Comparison of ENCODE assay signal across 8 cellular contexts in genomic region chr12:2054091-2055018, GRCh38. TPM values are rescaled to one million over a fixed set of nuclear protein-coding genes. Genes with fewer than 3 reads are reported as not detected.
A peak's percentile ranks its signal among the peaks of the same experiment; 100 is the strongest.
DNase-seq lines count a peak whose midpoint lies in the region; ATAC-seq and TF ChIP-seq lines count a peak whose summit lies in the region.

No MANE protein-coding gene starts in this region.

- peaks cover 13 to 78% (median 41%) of the 10 kb centered on the region in 9 donors for H3K4me1 ChIP-seq in heart right ventricle
- peaks cover 0 to 8% of the 10 kb centered on the region in 2 donors for H3K4me1 ChIP-seq in mucosa of rectum (ENCODE audit: control insufficient read depth in 2 of 2, insufficient read depth in 2 of 2, low read length in 2 of 2)
- peaks cover 14% of the 10 kb centered on the region for H3K4me1 ChIP-seq in vagina

- no peak for TF ChIP-seq CTCF in heart right ventricle (IDR thresholded peaks at IDR 0.05)
- no peak for TF ChIP-seq CTCF in brain (conservative IDR thresholded peaks at IDR 0.05)
- no peak for TF ChIP-seq CTCF in vagina (IDR thresholded peaks at IDR 0.05)

- H3K9me3 ChIP-seq in heart right ventricle (no peaks in the 10 kb centered on the region), mucosa of rectum (ENCODE audit: control insufficient read depth in 2 of 2, low read length in 2 of 2) (no peaks in the 10 kb centered on the region), vagina (no peaks in the 10 kb centered on the region)

- H3K9ac ChIP-seq in mucosa of rectum (ENCODE audit: low read depth in 1 of 2, low read length in 2 of 2): peak overlapping the region in 1 of 2 donors; percentile 27

- peak overlapping the region; percentile 84 to 92 (median 89) for H3K4me3 Mint-ChIP-seq in brain

- no peaks in the 10 kb centered on the region for H3K36me3 Mint-ChIP-seq in brain

- H3K4me1 Mint-ChIP-seq in brain: peaks cover 63% of the 10 kb centered on the region

- intact Hi-C loops in heart right ventricle (cut with DNase I): loop anchor here (5.0 to 10.0 kb wide), 9 partner anchors 110 to 530 kb away; no protein-coding TSS in a partner anchor
- intact Hi-C loops in Right ventricle myocardium inferior (cut with DNase I): loop anchor here (5.0 kb wide), 4 partner anchors 82 to 528 kb away; no protein-coding TSS in a partner anchor
- intact Hi-C loops in vagina (cut with DNase I): loop anchor here (5.0 to 10.0 kb wide), 4 partner anchors 110 to 528 kb away; no protein-coding TSS in a partner anchor

- ATAC-seq in heart right ventricle: peak in 2 of 8 donors; percentile 11 to 22
- ATAC-seq in Right ventricle myocardium inferior: no peak
- ATAC-seq in left lobe of liver: no peak

- TF ChIP-seq POLR2A in vagina (IDR thresholded peaks at IDR 0.05): no peak

- DNase-seq in heart right ventricle: no peak
- DNase-seq in Right ventricle myocardium inferior (ENCODE audit: missing footprints): no peak
- no peak for DNase-seq in vagina (ENCODE audit: extremely low spot score in 2 of 2)
- DNase-seq in DMS114 treated with DMSO at 0.1 percent for 48 hours (lab: John Stamatoyannopoulos, UW; ENCODE audit: unreplicated experiment): no peak
- DNase-seq in left lobe of liver (ENCODE audit: low spot score): no peak
- no peak for DNase-seq in NCI-H524 treated with DMSO at 0.1 percent for 48 hours (lab: John Stamatoyannopoulos, UW)

- H3K27me3 ChIP-seq in heart right ventricle: peaks cover 0 to 66% (median 0%) of the 10 kb centered on the region in 7 donors
- H3K27me3 ChIP-seq in mucosa of rectum (ENCODE audit: control insufficient read depth in 2 of 2, insufficient read depth in 2 of 2, low read length in 2 of 2): peaks cover 29 to 33% of the 10 kb centered on the region in 2 donors
- no peaks in the 10 kb centered on the region for H3K27me3 ChIP-seq in vagina

- H3K36me3 ChIP-seq in heart right ventricle: peaks cover 0 to 11% (median 0%) of the 10 kb centered on the region in 9 donors
- H3K36me3 ChIP-seq in mucosa of rectum (ENCODE audit: control insufficient read depth in 2 of 2, insufficient read depth in 2 of 2, low read length in 2 of 2): no peaks in the 10 kb centered on the region
- no peaks in the 10 kb centered on the region for H3K36me3 ChIP-seq in vagina

- H3K27ac ChIP-seq in heart right ventricle (peak overlapping the region in 9 of 10 donors; percentile 67 to 90 (median 81)), mucosa of rectum (ENCODE audit: low read depth in 2 of 2, low read length in 2 of 2) (peak overlapping the region in 1 of 2 donors; percentile 35), vagina (peak overlapping the region; percentile 90)

- peaks cover 0 to 9% (median 0%) of the 10 kb centered on the region in 5 experiments for H3K9me3 Mint-ChIP-seq in brain

- peak overlapping the region; percentile 5 to 96 (median 51) for H3K27ac Mint-ChIP-seq in brain

- peak overlapping the region; percentile 10 to 84 (median 72) for H3K4me3 ChIP-seq in heart right ventricle
- peak overlapping the region; percentile 34 to 44 for H3K4me3 ChIP-seq in mucosa of rectum (ENCODE audit: low read length in 2 of 2)
- peak overlapping the region; percentile 60 to 62 for H3K4me3 ChIP-seq in vagina

- H3K27me3 Mint-ChIP-seq in brain: peaks cover 56% of the 10 kb centered on the region

- WGBS in heart right ventricle, 2 donors: 16 to 22% methylated on average over 37 to 39 of the region's 40 CpGs

RNA-seq across cellular contexts. Expression of gene CACNA1C, which starts 1.6 kb away (rescaled TPM):
- 100 to 1,000 TPM; 146 to 222 (median 187) TPM for total RNA-seq in heart right ventricle
- polyA plus RNA-seq in heart right ventricle: 10 to 100 TPM; 19.1 to 68.9 TPM
- 171 TPM for total RNA-seq in Right ventricle myocardium inferior
- polyA plus RNA-seq in brain (ENCODE audit: insufficient read depth, low read depth, low replicate concordance): 1.6 TPM
- total RNA-seq in vagina: 9.8 TPM
- total RNA-seq in left lobe of liver: 0.83 TPM

RNA-seq across cellular contexts. Expression of gene DCP1B, which starts 50.1 kb away (rescaled TPM):
- 1 to 10 TPM; 1.1 to 4.1 (median 2.0) TPM for total RNA-seq in heart right ventricle
- 1 to 10 TPM; 1.4 to 4.9 TPM for polyA plus RNA-seq in heart right ventricle
- 2.4 TPM for total RNA-seq in Right ventricle myocardium inferior
- 8.1 TPM for polyA plus RNA-seq in brain (ENCODE audit: insufficient read depth, low read depth, low replicate concordance)
- total RNA-seq in vagina: 17.4 TPM
- 3.9 TPM for total RNA-seq in left lobe of liver

Comparison
In these comparisons a context has a peak if more than half of its experiments do, and no peak if none do; other contexts are left out.
1. RNA of gene CACNA1C, which starts 1.6 kb away (total RNA-seq): 146 to 222 TPM in heart right ventricle and 171 TPM in Right ventricle myocardium inferior (single experiment); 9.8 TPM in vagina (single experiment) and 0.83 TPM in left lobe of liver (single experiment); every median in the first group is over 10 times any median in the second.
2. Peak in every context shown above with its lines, with median percentiles within 50 percentile points of each other: H3K4me3 ChIP-seq.